Comparison of ENCODE assay signal across 27 cellular contexts in the genomic region with DNA sequence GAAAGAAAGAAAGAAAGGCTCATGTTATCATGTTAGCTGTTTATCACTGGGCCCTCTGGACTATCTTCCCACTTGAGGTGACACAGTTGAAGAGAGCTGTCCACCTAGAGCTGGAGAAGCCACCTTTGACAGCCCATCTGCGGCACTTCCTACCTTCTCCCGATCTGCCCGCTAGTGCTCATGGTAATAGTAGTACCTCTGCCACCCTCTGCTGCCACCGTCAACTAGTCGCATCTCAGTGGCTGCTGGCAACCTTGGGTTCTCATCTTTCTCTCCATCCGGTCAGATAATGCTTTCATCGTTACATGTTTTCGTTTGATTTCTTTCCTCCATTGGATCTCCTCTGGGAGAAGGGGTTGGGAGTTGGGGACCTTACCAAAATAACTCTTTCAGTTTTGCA.
"Had no signal": no experiment of that assay in that cellular context is flagged by ENCODE, and none has a peak within 500 bp of the region (broad histone marks: within the 10 kb centered on the region; RNA-seq: fewer than 3 reads in every experiment).

No MANE protein-coding gene starts in this region.

- H3K4me3 Mint-ChIP-seq: activated naive CD8-positive, alpha-beta T cell; activated T-cell treated with anti-CD3 and anti-CD28 coated beads, Interleukin-2, amount 50 U/mL, for 4 hours; central memory CD8-positive, alpha-beta T cell; immature natural killer cell; naive thymus-derived CD4-positive, alpha-beta T cell; neural crest cell; stimulated activated naive B cell treated with anti-CD40 and anti-IgM and Interleukin-4, amounts not matched to agents 10 μg/mL and 1 μg/mL and 100 μg/mL, for 72 hours had no signal

- H3K27me3 ChIP-seq: breast epithelium, foreskin keratinocyte, hepatocyte, sigmoid colon, transverse colon, vagina had no signal

- H3K4me1 Mint-ChIP-seq: central memory CD8-positive, alpha-beta T cell; immature natural killer cell; naive thymus-derived CD4-positive, alpha-beta T cell; stimulated activated naive B cell treated with anti-CD40 and anti-IgM and Interleukin-4, amounts not matched to agents 10 μg/mL and 1 μg/mL and 100 μg/mL, for 72 hours had no signal

- H3K27ac Mint-ChIP-seq: activated naive CD8-positive, alpha-beta T cell; activated T-helper 2 cell treated with anti-CD3 and anti-CD28 coated beads, Interferon-gamma antibody, Interleukin-2, Interleukin-4, amounts not matched to agents 10 μg/mL and 5 μg/mL and 100 μg/mL, durations not matched to agents 14 hours and 24 hours and 36 hours; immature natural killer cell; stimulated activated naive B cell treated with anti-CD40 and anti-IgM and Interleukin-4, amounts not matched to agents 10 μg/mL and 1 μg/mL and 100 μg/mL, for 72 hours had no signal

- FAIRE-seq: colon had no signal

- H2AFZ ChIP-seq: hepatocyte had no signal

- H3K79me2 ChIP-seq: hepatocyte had no signal

- H3K27ac ChIP-seq: breast epithelium, foreskin keratinocyte, hepatocyte, sigmoid colon, transverse colon, vagina had no signal

- H3K36me3 Mint-ChIP-seq: immature natural killer cell; naive thymus-derived CD4-positive, alpha-beta T cell; stimulated activated naive B cell treated with anti-CD40 and anti-IgM and Interleukin-4, amounts not matched to agents 10 μg/mL and 1 μg/mL and 100 μg/mL, for 72 hours had no signal

- H3K4me3 ChIP-seq: breast epithelium, hepatocyte, lung, sigmoid colon, smooth muscle cell, transverse colon, vagina had no signal

- H3K4me2 ChIP-seq: hepatocyte, smooth muscle cell had no signal

- H3K9me3 Mint-ChIP-seq: activated T-cell treated with anti-CD3 and anti-CD28 coated beads, Interleukin-2, amount 50 U/mL, for 4 hours; activated T-helper 2 cell treated with anti-CD3 and anti-CD28 coated beads, Interferon-gamma antibody, Interleukin-2, Interleukin-4, amounts not matched to agents 10 μg/mL and 5 μg/mL and 100 μg/mL, durations not matched to agents 14 hours and 24 hours and 36 hours; central memory CD8-positive, alpha-beta T cell; immature natural killer cell had no signal

- H3K4me1 ChIP-seq: breast epithelium, vagina had no signal

- DNase-seq: activated CD4-positive, alpha-beta T cell treated with anti-CD3 and anti-CD28 coated beads for 4 hours; activated CD4-positive, alpha-beta T cell treated with anti-CD3 and anti-CD28 coated beads, Interleukin-2, amount 50 U/mL, for 48 hours; activated CD4-positive, CD25-positive, alpha-beta regulatory T cell; activated CD8-positive, alpha-beta memory T cell treated with anti-CD3 and anti-CD28 coated beads, Interleukin-2, amount 50 U/mL, for 48 hours; activated naive CD4-positive, alpha-beta T cell; activated T-cell treated with anti-CD3 and anti-CD28 coated beads, Interleukin-2, amount 50 U/mL, for 4 hours; effector memory CD4-positive, alpha-beta T cell; foreskin keratinocyte; immature natural killer cell; naive thymus-derived CD4-positive, alpha-beta T cell; occipital lobe; posterior cingulate gyrus; sigmoid colon; stimulated activated CD4-positive, alpha-beta T cell treated with anti-CD3 and anti-CD28 coated beads, Interleukin-15, amount 100 ng/mL, for 24 hours; stimulated activated CD8-positive, alpha-beta memory T cell treated with anti-CD3 and anti-CD28 coated beads, Interleukin-4, amount 100 ng/mL, for 48 hours; stimulated activated naive B cell treated with anti-CD40 and anti-IgM and Interleukin-4, amounts not matched to agents 10 μg/mL and 1 μg/mL and 100 μg/mL, for 72 hours; transverse colon had no signal

- H3K9me3 ChIP-seq: breast epithelium, transverse colon, vagina had no signal

- H3K27me3 Mint-ChIP-seq: central memory CD8-positive, alpha-beta T cell had no signal

- H3K36me3 ChIP-seq: breast epithelium, sigmoid colon, transverse colon, vagina had no signal
